Comparison of ENCODE assay signal across 10 cellular contexts in genomic region chr13:91331047-91331915, GRCh38. TPM values are rescaled to one million over a fixed set of nuclear protein-coding genes. Genes with fewer than 3 reads are reported as not detected.
DNase-seq lines count a peak whose midpoint lies in the region; ATAC-seq lines count a peak whose summit lies in the region.
"Had no signal": no experiment of that assay in that cellular context is flagged by ENCODE, and none has a peak within 500 bp of the region (broad histone marks: within the 10 kb centered on the region; RNA-seq: fewer than 3 reads in every experiment).

No MANE protein-coding gene starts in this region.

- peaks cover 1% of the 10 kb centered on the region for H3K27me3 Mint-ChIP-seq in activated naive CD4-positive, alpha-beta T cell treated with anti-CD3 and anti-CD28 coated beads, Interleukin-2, amount 50 U/mL, for 24 hours
- peaks cover 19% of the 10 kb centered on the region for H3K27me3 Mint-ChIP-seq in stimulated activated naive CD8-positive, alpha-beta T cell treated with anti-CD3 and anti-CD28 coated beads, Interleukin-15, amount 100 ng/mL, for 72 hours
- H3K27me3 Mint-ChIP-seq: effector memory CD8-positive, alpha-beta T cell had no signal

- intact Hi-C loops in left ventricle myocardium superior (cut with micrococcal nuclease), result no loop called here

- H3K4me3 Mint-ChIP-seq in activated naive CD4-positive, alpha-beta T cell treated with anti-CD3 and anti-CD28 coated beads, Interleukin-2, amount 50 U/mL, for 24 hours, result no peak overlapping the region
- peak overlapping the region; percentile 65 to 76 for H3K4me3 Mint-ChIP-seq in stimulated activated naive CD8-positive, alpha-beta T cell treated with anti-CD3 and anti-CD28 coated beads, Interleukin-15, amount 100 ng/mL, for 72 hours
- H3K4me3 Mint-ChIP-seq: effector memory CD8-positive, alpha-beta T cell; nephron progenitor cell had no signal

- no peaks in the 10 kb centered on the region for H3K36me3 Mint-ChIP-seq in activated naive CD4-positive, alpha-beta T cell treated with anti-CD3 and anti-CD28 coated beads, Interleukin-2, amount 50 U/mL, for 24 hours

- H3K27ac Mint-ChIP-seq in activated naive CD4-positive, alpha-beta T cell treated with anti-CD3 and anti-CD28 coated beads, Interleukin-2, amount 50 U/mL, for 24 hours, result peak overlapping the region; percentile 59
- H3K27ac Mint-ChIP-seq in stimulated activated naive CD8-positive, alpha-beta T cell treated with anti-CD3 and anti-CD28 coated beads, Interleukin-15, amount 100 ng/mL, for 72 hours, result peak overlapping the region; percentile 50 to 91
- H3K27ac Mint-ChIP-seq: nephron progenitor cell had no signal

- H3K9me3 Mint-ChIP-seq in activated naive CD4-positive, alpha-beta T cell treated with anti-CD3 and anti-CD28 coated beads, Interleukin-2, amount 50 U/mL, for 24 hours, result no peaks in the 10 kb centered on the region
- H3K9me3 Mint-ChIP-seq in stimulated activated naive CD8-positive, alpha-beta T cell treated with anti-CD3 and anti-CD28 coated beads, Interleukin-15, amount 100 ng/mL, for 72 hours, result peaks cover 5 to 8% of the 10 kb centered on the region in 2 donors
- H3K9me3 Mint-ChIP-seq: effector memory CD8-positive, alpha-beta T cell; nephron progenitor cell had no signal

- no peak for DNase-seq in activated naive CD4-positive, alpha-beta T cell treated with Interleukin-2 at 50 U/mL for 16 hours
- DNase-seq in stimulated activated naive CD8-positive, alpha-beta T cell treated with anti-CD3 and anti-CD28 coated beads, Interleukin-15, amount 100 ng/mL, for 72 hours, result no peak
- DNase-seq in stimulated activated CD4-positive, alpha-beta T cell treated with anti-CD3 and anti-CD28 coated beads, Interleukin-2, amount 100 ng/mL, for 24 hours, result no peak
- DNase-seq in left ventricle myocardium superior (no peak), superior temporal gyrus (ENCODE audit: extremely low spot score) (no peak)
- DNase-seq: effector memory CD8-positive, alpha-beta T cell; nephron progenitor cell had no signal

- peak; percentile 83 for ATAC-seq in GM21825 (IDR thresholded peaks at IDR 0.05; ENCODE audit: unreplicated experiment)
- ATAC-seq in HG03378 (IDR thresholded peaks at IDR 0.05; ENCODE audit: unreplicated experiment), result peak; percentile 86
- peak; percentile 83 for ATAC-seq in stimulated activated naive CD8-positive, alpha-beta T cell treated with anti-CD3 and anti-CD28 coated beads, Interleukin-15, amount 100 ng/mL, for 72 hours
- no peak for ATAC-seq in left ventricle myocardium superior
- ATAC-seq: effector memory CD8-positive, alpha-beta T cell had no signal

- H3K4me1 Mint-ChIP-seq in activated naive CD4-positive, alpha-beta T cell treated with anti-CD3 and anti-CD28 coated beads, Interleukin-2, amount 50 U/mL, for 24 hours, result peaks cover 16% of the 10 kb centered on the region
- peaks cover 31% of the 10 kb centered on the region for H3K4me1 Mint-ChIP-seq in stimulated activated naive CD8-positive, alpha-beta T cell treated with anti-CD3 and anti-CD28 coated beads, Interleukin-15, amount 100 ng/mL, for 72 hours
- H3K4me1 Mint-ChIP-seq: nephron progenitor cell had no signal

RNA-seq across cellular contexts. Expression of gene MIR17HG, which starts 16.2 kb away (rescaled TPM):
- 1.7 TPM for total RNA-seq in left ventricle myocardium superior
